11 cellular contexts compared by ENCODE assay signal in genomic region chr5:123752576-123752975, GRCh38.
DNase-seq lines count a peak whose midpoint lies in the region; ATAC-seq and TF ChIP-seq lines count a peak whose summit lies in the region.
"Had no signal": no experiment of that assay in that cellular context is flagged by ENCODE, and none has a peak within 500 bp of the region (broad histone marks: within the 10 kb centered on the region; RNA-seq: fewer than 3 reads in every experiment).

No MANE protein-coding gene starts in this region.

- H3K4me1 ChIP-seq in right atrium auricular region (peaks cover 0 to 23% of the 10 kb centered on the region in 2 donors), stomach (peaks cover 0 to 19% (median 6%) of the 10 kb centered on the region in 4 donors), Peyer's patch (no peaks in the 10 kb centered on the region)
- H3K4me1 ChIP-seq in CD8-positive, alpha-beta memory T cell (ENCODE audit: insufficient read depth, low read length): no peaks in the 10 kb centered on the region

- DNase-seq in HCEC 1CT: peak; percentile 90
- DNase-seq in right atrium auricular region (ENCODE audit: low spot score): no peak
- no peak for DNase-seq in stomach
- DNase-seq in CD8-positive, alpha-beta memory T cell: no peak
- DNase-seq in CD1c-positive myeloid dendritic cell (ENCODE audit: extremely low spot score): no peak
- no peak for DNase-seq in Peyer's patch
- DNase-seq: activated CD4-positive, CD25-positive, alpha-beta regulatory T cell; NCI-H510A treated with DMSO at 0.1 percent for 48 hours; transverse colon had no signal

- no peaks in the 10 kb centered on the region for H3K9me3 Mint-ChIP-seq in brain
- peaks cover 0 to 3% (median 0%) of the 10 kb centered on the region in 5 donors for H3K9me3 Mint-ChIP-seq in CD8-positive, alpha-beta memory T cell

- H3K9me3 ChIP-seq in right atrium auricular region (no peaks in the 10 kb centered on the region), stomach (no peaks in the 10 kb centered on the region), Peyer's patch (no peaks in the 10 kb centered on the region)
- no peaks in the 10 kb centered on the region for H3K9me3 ChIP-seq in CD8-positive, alpha-beta memory T cell (ENCODE audit: low read length)
- H3K9me3 ChIP-seq: transverse colon had no signal

- TF ChIP-seq CTCF in brain (conservative IDR thresholded peaks at IDR 0.05) (no peak), right atrium auricular region (IDR thresholded peaks at IDR 0.05) (no peak), stomach (IDR thresholded peaks at IDR 0.05) (no peak), Peyer's patch (IDR thresholded peaks at IDR 0.05) (no peak)

- CTCF ChIA-PET in CD8-positive, alpha-beta memory T cell (lab: Charles Lee): interaction anchor here (1.0 kb wide), 1 partner anchor 9 kb away, joined by 3 read pairs; no protein-coding TSS in a partner anchor

- peaks cover 65% of the 10 kb centered on the region for H3K4me1 Mint-ChIP-seq in brain
- H3K4me1 Mint-ChIP-seq in CD8-positive, alpha-beta memory T cell: no peaks in the 10 kb centered on the region

- ATAC-seq in GM19035 (IDR thresholded peaks at IDR 0.05; ENCODE audit: unreplicated experiment): no peak

- no peak overlapping the region for H3K4me3 ChIP-seq in right atrium auricular region
- no peak overlapping the region for H3K4me3 ChIP-seq in stomach
- no peak overlapping the region for H3K4me3 ChIP-seq in CD8-positive, alpha-beta memory T cell (ENCODE audit: low read length)
- H3K4me3 ChIP-seq in Peyer's patch: no peak overlapping the region
- H3K4me3 ChIP-seq: transverse colon had no signal

- TF ChIP-seq POLR2A in stomach (IDR thresholded peaks at IDR 0.05) (no peak), Peyer's patch (IDR thresholded peaks at IDR 0.05) (no peak)

- no peaks in the 10 kb centered on the region for H3K36me3 Mint-ChIP-seq in brain
- H3K36me3 Mint-ChIP-seq in CD8-positive, alpha-beta memory T cell: no peaks in the 10 kb centered on the region

- intact Hi-C loops in stomach (cut with DNase I; ENCODE audit: low total_unique reads): no loop called here

- no peaks in the 10 kb centered on the region for H3K27me3 Mint-ChIP-seq in brain
- H3K27me3 Mint-ChIP-seq in CD8-positive, alpha-beta memory T cell: no peaks in the 10 kb centered on the region

- no peaks in the 10 kb centered on the region for H3K27me3 ChIP-seq in right atrium auricular region
- no peaks in the 10 kb centered on the region for H3K27me3 ChIP-seq in stomach
- no peaks in the 10 kb centered on the region for H3K27me3 ChIP-seq in CD8-positive, alpha-beta memory T cell (ENCODE audit: insufficient read depth, low read length, poor library complexity, severe bottlenecking)
- no peaks in the 10 kb centered on the region for H3K27me3 ChIP-seq in Peyer's patch
- H3K27me3 ChIP-seq: transverse colon had no signal

- H3K27ac Mint-ChIP-seq in brain: peak overlapping the region; percentile 70 to 97 (median 91)
- H3K27ac Mint-ChIP-seq in CD8-positive, alpha-beta memory T cell: no peak overlapping the region

- TF ChIP-seq EP300 in stomach (IDR thresholded peaks at IDR 0.05): no peak

- peak overlapping the region; percentile 3 to 41 (median 15) for H3K4me3 Mint-ChIP-seq in brain
- H3K4me3 Mint-ChIP-seq in CD8-positive, alpha-beta memory T cell: no peak overlapping the region

- H3K27ac ChIP-seq in right atrium auricular region: peak overlapping the region; percentile 65 to 70
- H3K27ac ChIP-seq in stomach: peak overlapping the region in 3 of 5 donors; percentile 15 to 39 (median 23)
- H3K27ac ChIP-seq in CD8-positive, alpha-beta memory T cell (ENCODE audit: low read depth, low read length): no peak overlapping the region
- no peak overlapping the region for H3K27ac ChIP-seq in Peyer's patch

- whole genome bisulfite sequencing in stomach, 5 donors: 72 to 87% (median 79%) methylated on average over 5 of the region's 5 CpGs

- POLR2A ChIA-PET in CD8-positive, alpha-beta memory T cell (lab: Charles Lee): no interaction called here

- H3K36me3 ChIP-seq in right atrium auricular region: no peaks in the 10 kb centered on the region
- no peaks in the 10 kb centered on the region for H3K36me3 ChIP-seq in stomach
- no peaks in the 10 kb centered on the region for H3K36me3 ChIP-seq in CD8-positive, alpha-beta memory T cell (ENCODE audit: insufficient read depth, low read length)
- H3K36me3 ChIP-seq in Peyer's patch: no peaks in the 10 kb centered on the region
- H3K36me3 ChIP-seq: transverse colon had no signal

Comparison
In these comparisons a context has a peak if more than half of its experiments do, and no peak if none do; other contexts are left out.
1. H3K27ac Mint-ChIP-seq: peak in brain (5 of 5); none in CD8-positive, alpha-beta memory T cell (0 of 8).
2. H3K4me3 Mint-ChIP-seq: peak in brain (5 of 5); none in CD8-positive, alpha-beta memory T cell (0 of 7).
3. H3K27ac ChIP-seq: peak in right atrium auricular region (2 of 2) and stomach (3 of 5); none in CD8-positive, alpha-beta memory T cell (single experiment) and Peyer's patch (0 of 4).